In the genomic region with DNA sequence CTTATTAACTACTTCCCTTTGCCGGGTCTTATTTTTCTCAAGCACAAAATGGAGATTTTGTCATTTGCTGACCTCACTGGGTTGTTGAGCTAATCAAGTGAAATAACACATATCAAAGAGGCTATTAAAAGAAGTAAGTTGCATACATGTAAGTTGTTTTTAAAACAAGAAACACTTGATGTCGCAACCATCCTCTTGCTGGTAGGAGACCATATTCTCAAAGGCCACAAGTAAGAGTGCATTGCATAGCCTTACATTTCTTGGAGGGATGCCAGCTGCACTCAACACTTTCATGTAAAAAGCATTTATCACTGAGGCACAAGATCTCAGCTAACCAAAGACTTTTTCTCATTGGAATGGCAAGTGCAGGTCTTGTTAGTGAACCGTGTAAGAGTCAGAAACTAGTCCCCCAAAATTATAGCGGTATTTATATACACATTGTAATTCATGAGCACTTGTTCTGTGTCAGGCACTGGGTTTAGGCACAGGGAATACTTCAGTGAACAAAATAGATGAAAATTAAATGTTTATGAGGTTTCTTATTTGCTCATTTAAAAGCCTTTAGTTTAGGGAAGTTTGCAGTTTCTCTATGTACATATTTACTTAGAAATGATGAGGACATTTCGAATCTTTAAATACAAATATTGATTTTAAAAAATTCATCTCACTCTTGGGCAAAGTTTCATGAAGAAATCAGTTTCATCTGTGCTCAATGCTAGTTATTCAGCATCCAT, we compare ENCODE assay signal across 10 cellular contexts.
DNase-seq lines count a peak whose midpoint lies in the region; ATAC-seq and TF ChIP-seq lines count a peak whose summit lies in the region.
"Had no signal": no experiment of that assay in that cellular context is flagged by ENCODE, and none has a peak within 500 bp of the region (broad histone marks: within the 10 kb centered on the region; RNA-seq: fewer than 3 reads in every experiment).

No MANE protein-coding gene starts in this region.

- TF ChIP-seq CTCF in 22Rv1 (IDR thresholded peaks at IDR 0.05) (no peak), SK-N-SH (IDR thresholded peaks at IDR 0.05) (no peak)

- CTCF ChIA-PET in SK-N-SH (lab: Yijun Ruan, JAX) = interaction anchor here (0.5 to 3.2 kb wide), 21 partner anchors 12 to 855 kb away, joined by 3 to 14 read pairs (median 4); no protein-coding TSS in a partner anchor

- intact Hi-C loops in right cardiac atrium (cut with DNase I) = loop anchor here (2.0 to 10.0 kb wide), 4 partner anchors 299 to 532 kb away; no protein-coding TSS in a partner anchor

- DNase-seq in HCEC 1CT (peak; percentile 47), SK-N-SH (no peak), right cardiac atrium (no peak), GM19238 (ENCODE audit: insufficient read length, low spot score) (no peak), MG63 (no peak)
- DNase-seq: activated T-cell treated with anti-CD3 and anti-CD28 coated beads for 4 hours had no signal

- H3K9me3 ChIP-seq in SK-N-SH = no peaks in the 10 kb centered on the region
- no peaks in the 10 kb centered on the region for H3K9me3 ChIP-seq in right cardiac atrium (ENCODE audit: control insufficient read depth, low read length)
- no peaks in the 10 kb centered on the region for H3K9me3 ChIP-seq in MG63

- peak; percentile 32 to 37 for ATAC-seq in right cardiac atrium
- no peak for ATAC-seq in GM19324 (IDR thresholded peaks at IDR 0.05; ENCODE audit: low FRiP score, unreplicated experiment)
- ATAC-seq in HG03196 (IDR thresholded peaks at IDR 0.05; ENCODE audit: unreplicated experiment) = no peak
- ATAC-seq: GM23338 had no signal

- no peaks in the 10 kb centered on the region for H3K9me2 ChIP-seq in SK-N-SH

- no peaks in the 10 kb centered on the region for H3K79me2 ChIP-seq in SK-N-SH (ENCODE audit: insufficient read depth)

- H3K4me1 ChIP-seq in SK-N-SH (ENCODE audit: control insufficient read depth in 1 of 2, insufficient read depth in 2 of 2, low read depth in 1 of 2, low read length in 1 of 2) (no peaks in the 10 kb centered on the region; a peak in 1 of 4 replicates), right cardiac atrium (ENCODE audit: control insufficient read depth, insufficient read depth, low read length) (no peaks in the 10 kb centered on the region)

- H4K20me1 ChIP-seq in SK-N-SH (ENCODE audit: insufficient read depth) = no peaks in the 10 kb centered on the region

- no peak overlapping the region for H3K4me2 ChIP-seq in SK-N-SH
- H3K4me2 ChIP-seq: GM23338 had no signal

- H2AFZ ChIP-seq in SK-N-SH (ENCODE audit: low read depth) = no peak overlapping the region
- H2AFZ ChIP-seq: GM23338 had no signal

- TF ChIP-seq EP300 in SK-N-SH (IDR thresholded peaks at IDR 0.05; ENCODE audit: borderline replicate concordance in 1 of 2, low read depth in 1 of 2, low read length in 1 of 2) = no peak

- 15% methylated on average over 5 of the region's 5 CpGs for WGBS in SK-N-SH (ENCODE audit: low lambda C conversion rate)
- 47% methylated on average over 5 of the region's 5 CpGs for WGBS in right cardiac atrium

- no peak for TF ChIP-seq RAD21 in SK-N-SH (IDR thresholded peaks at IDR 0.05; ENCODE audit: low read length)

- POLR2A ChIA-PET in SK-N-SH (lab: Yijun Ruan, JAX) = no interaction called here

- H3K4me3 ChIP-seq in SK-N-SH (ENCODE audit: low read depth in 2 of 2, low read length in 1 of 2) = no peak overlapping the region
- H3K4me3 ChIP-seq in right cardiac atrium (ENCODE audit: low read length) = no peak overlapping the region
- no peak overlapping the region for H3K4me3 ChIP-seq in MG63
- H3K4me3 ChIP-seq: GM23338 had no signal

- peak overlapping the region; percentile 74 for H3K27ac ChIP-seq in 22Rv1
- H3K27ac ChIP-seq in SK-N-SH (ENCODE audit: low read depth in 2 of 2, low read length in 1 of 2) = no peak overlapping the region
- H3K27ac ChIP-seq in right cardiac atrium (ENCODE audit: low read length) = no peak overlapping the region

- H3F3A ChIP-seq in SK-N-SH (replicated peaks; ENCODE audit: insufficient read depth) = peaks cover 4% of the 10 kb centered on the region

- H3K9ac ChIP-seq in SK-N-SH = no peak overlapping the region

- H3K27me3 ChIP-seq in SK-N-SH (ENCODE audit: insufficient read depth) (peaks cover 8% of the 10 kb centered on the region; the same call in 1 of the 2 replicates), right cardiac atrium (ENCODE audit: control insufficient read depth, insufficient read depth) (no peaks in the 10 kb centered on the region), MG63 (no peaks in the 10 kb centered on the region)

- H3K36me3 ChIP-seq in SK-N-SH (replicated peaks in 1 of 2; ENCODE audit: control insufficient read depth in 1 of 2, insufficient read depth in 2 of 2, low read length in 1 of 2) (no peaks in the 10 kb centered on the region), MG63 (no peaks in the 10 kb centered on the region)

TF ChIP-seq in SK-N-SH, 30 proteins besides CTCF, POLR2A, EP300 and RAD21:
- TF ChIP-seq TEAD4 (IDR thresholded peaks at IDR 0.05; ENCODE audit: borderline replicate concordance, insufficient read depth) (no peak), NFIC (IDR thresholded peaks at IDR 0.05; ENCODE audit: borderline replicate concordance) (0 out of 2 replicates have a peak, but pooled peaks have one; percentile 28), TCF12 (IDR thresholded peaks at IDR 0.05) (no peak), ELF1 (IDR thresholded peaks at IDR 0.05) (no peak), MXI1 (IDR thresholded peaks at IDR 0.05; ENCODE audit: low read depth, low read length) (no peak), RCOR1 (IDR thresholded peaks at IDR 0.05; ENCODE audit: low read length) (no peak), MEF2A (IDR thresholded peaks at IDR 0.05; ENCODE audit: borderline replicate concordance, low read depth) (no peak)
- TF ChIP-seq, protein P1, sequence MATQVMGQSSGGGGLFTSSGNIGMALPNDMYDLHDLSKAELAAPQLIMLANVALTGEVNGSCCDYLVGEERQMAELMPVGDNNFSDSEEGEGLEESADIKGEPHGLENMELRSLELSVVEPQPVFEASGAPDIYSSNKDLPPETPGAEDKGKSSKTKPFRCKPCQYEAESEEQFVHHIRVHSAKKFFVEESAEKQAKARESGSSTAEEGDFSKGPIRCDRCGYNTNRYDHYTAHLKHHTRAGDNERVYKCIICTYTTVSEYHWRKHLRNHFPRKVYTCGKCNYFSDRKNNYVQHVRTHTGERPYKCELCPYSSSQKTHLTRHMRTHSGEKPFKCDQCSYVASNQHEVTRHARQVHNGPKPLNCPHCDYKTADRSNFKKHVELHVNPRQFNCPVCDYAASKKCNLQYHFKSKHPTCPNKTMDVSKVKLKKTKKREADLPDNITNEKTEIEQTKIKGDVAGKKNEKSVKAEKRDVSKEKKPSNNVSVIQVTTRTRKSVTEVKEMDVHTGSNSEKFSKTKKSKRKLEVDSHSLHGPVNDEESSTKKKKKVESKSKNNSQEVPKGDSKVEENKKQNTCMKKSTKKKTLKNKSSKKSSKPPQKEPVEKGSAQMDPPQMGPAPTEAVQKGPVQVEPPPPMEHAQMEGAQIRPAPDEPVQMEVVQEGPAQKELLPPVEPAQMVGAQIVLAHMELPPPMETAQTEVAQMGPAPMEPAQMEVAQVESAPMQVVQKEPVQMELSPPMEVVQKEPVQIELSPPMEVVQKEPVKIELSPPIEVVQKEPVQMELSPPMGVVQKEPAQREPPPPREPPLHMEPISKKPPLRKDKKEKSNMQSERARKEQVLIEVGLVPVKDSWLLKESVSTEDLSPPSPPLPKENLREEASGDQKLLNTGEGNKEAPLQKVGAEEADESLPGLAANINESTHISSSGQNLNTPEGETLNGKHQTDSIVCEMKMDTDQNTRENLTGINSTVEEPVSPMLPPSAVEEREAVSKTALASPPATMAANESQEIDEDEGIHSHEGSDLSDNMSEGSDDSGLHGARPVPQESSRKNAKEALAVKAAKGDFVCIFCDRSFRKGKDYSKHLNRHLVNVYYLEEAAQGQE (IDR thresholded peaks at IDR 0.05; ENCODE audit: low read depth, low read length) = no peak
- TF ChIP-seq, protein P2, sequence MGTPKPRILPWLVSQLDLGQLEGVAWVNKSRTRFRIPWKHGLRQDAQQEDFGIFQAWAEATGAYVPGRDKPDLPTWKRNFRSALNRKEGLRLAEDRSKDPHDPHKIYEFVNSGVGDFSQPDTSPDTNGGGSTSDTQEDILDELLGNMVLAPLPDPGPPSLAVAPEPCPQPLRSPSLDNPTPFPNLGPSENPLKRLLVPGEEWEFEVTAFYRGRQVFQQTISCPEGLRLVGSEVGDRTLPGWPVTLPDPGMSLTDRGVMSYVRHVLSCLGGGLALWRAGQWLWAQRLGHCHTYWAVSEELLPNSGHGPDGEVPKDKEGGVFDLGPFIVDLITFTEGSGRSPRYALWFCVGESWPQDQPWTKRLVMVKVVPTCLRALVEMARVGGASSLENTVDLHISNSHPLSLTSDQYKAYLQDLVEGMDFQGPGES (IDR thresholded peaks at IDR 0.05; ENCODE audit: low read depth, low read length) = no peak
TF ChIP-seq in SK-N-SH: peak in this region for 1.

Comparison
In these comparisons a context has a peak if more than half of its experiments do, and no peak if none do; other contexts are left out.
1. ATAC-seq: peak in right cardiac atrium (2 of 2); none in GM19324 (single experiment) and HG03196 (single experiment).